19 cellular contexts compared by ENCODE assay signal in the genomic region with DNA sequence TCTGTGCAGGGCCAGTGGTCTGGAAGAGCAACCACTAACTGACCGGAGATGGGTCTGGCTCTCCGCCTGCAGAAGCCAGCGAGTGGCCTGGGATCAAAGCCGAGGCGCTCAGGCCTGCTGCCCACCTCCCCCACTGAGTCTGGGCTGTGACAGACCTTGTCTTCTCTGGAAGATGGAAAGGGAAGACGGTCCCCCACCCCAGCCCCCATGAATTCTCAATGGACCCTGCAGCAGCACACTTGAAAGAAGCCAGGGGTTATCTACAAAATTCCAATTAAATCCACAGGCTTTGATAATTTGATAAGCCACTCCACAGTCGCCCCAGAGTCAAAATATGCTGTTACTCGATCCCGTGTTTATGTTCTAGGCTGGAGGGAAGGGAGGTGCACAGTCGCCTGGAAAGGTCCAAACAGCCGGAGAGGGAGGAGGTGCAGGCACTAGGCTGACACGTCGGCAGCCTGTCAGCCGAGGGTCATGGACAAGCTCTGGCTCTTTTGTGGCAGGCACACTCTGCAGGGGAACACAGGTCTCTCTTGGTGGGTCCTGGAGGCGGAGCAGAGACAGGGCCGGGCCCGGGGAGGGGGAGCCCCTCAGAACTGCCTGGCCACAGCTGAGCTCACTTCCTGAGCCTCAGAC.
DNase-seq lines count a peak whose midpoint lies in the region; ATAC-seq and TF ChIP-seq lines count a peak whose summit lies in the region.
"Had no signal": no experiment of that assay in that cellular context is flagged by ENCODE, and none has a peak within 500 bp of the region (broad histone marks: within the 10 kb centered on the region; RNA-seq: fewer than 3 reads in every experiment).

No MANE protein-coding gene starts in this region.

- peak overlapping the region; percentile 16 for H2AFZ ChIP-seq in mesenchymal stem cell (ENCODE audit: low read depth, low read length)

- H3K27ac ChIP-seq in mesenchymal stem cell (ENCODE audit: low read length, poor library complexity, severe bottlenecking) (no peak overlapping the region), tibial nerve (peak overlapping the region; percentile 6 to 84 (median 48)), coronary artery (no peak overlapping the region)
- H3K27ac ChIP-seq: C4-2B, KMS-11, ovary, thyroid gland had no signal

- no peaks in the 10 kb centered on the region for H3K79me1 ChIP-seq in mesenchymal stem cell (replicated peaks; ENCODE audit: low read length, poor library complexity, severe bottlenecking)

- H3K27me3 ChIP-seq in mesenchymal stem cell (ENCODE audit: control insufficient read depth in 1 of 2, insufficient read depth in 1 of 2, low read length in 2 of 2) = peaks cover 0 to 9% of the 10 kb centered on the region in 2 experiments
- no peaks in the 10 kb centered on the region for H3K27me3 ChIP-seq in tibial nerve
- H3K27me3 ChIP-seq: ovary, thyroid gland had no signal

- peak overlapping the region in 1 of 2 experiments; percentile 55 for H3K4ac ChIP-seq in mesenchymal stem cell (ENCODE audit: low read depth in 1 of 2, low read length in 2 of 2)

- H2BK120ac ChIP-seq in mesenchymal stem cell (ENCODE audit: low read depth, low read length) = no peak overlapping the region

- H3K9me3 ChIP-seq in mesenchymal stem cell (ENCODE audit: control insufficient read depth, low read length) (no peaks in the 10 kb centered on the region), tibial nerve (no peaks in the 10 kb centered on the region)
- H3K9me3 ChIP-seq: HAP-1, ovary, thyroid gland had no signal

- DNase-seq in NCI-H2171 treated with DMSO at 0.1 percent for 48 hours (lab: John Stamatoyannopoulos, UW) = peak; percentile 35
- DNase-seq in NCI-H2171 (lab: John Stamatoyannopoulos, UW) = no peak
- peak; percentile 60 to 75 for DNase-seq in cerebellar nuclear complex (lab: John Stamatoyannopoulos, UW)
- peak; percentile 29 for DNase-seq in mesenchymal stem cell
- no peak for DNase-seq in tibial nerve (ENCODE audit: low spot score in 2 of 2)
- no peak for DNase-seq in activated CD4-positive, alpha-beta T cell treated with anti-CD3 and anti-CD28 coated beads for 1 hour
- DNase-seq in coronary artery (ENCODE audit: low spot score) = no peak
- DNase-seq: activated naive CD8-positive, alpha-beta T cell treated with anti-CD3 and anti-CD28 coated beads, Interleukin-2, amount 10 ng/mL, durations not matched to agents 7 days and 5 days; effector CD4-positive, alpha-beta T cell; left cardiac atrium; NCI-H1048; ovary; stimulated activated CD4-positive, alpha-beta T cell treated with anti-CD3 and anti-CD28 coated beads, Interleukin-4, amount 100 ng/mL, for 4 hours; stimulated activated CD8-positive, alpha-beta memory T cell treated with anti-CD3 and anti-CD28 coated beads, Interleukin-4, amount 100 ng/mL, for 48 hours; thyroid gland had no signal

- H3K9ac ChIP-seq in mesenchymal stem cell (ENCODE audit: low read length) = no peak overlapping the region
- H3K9ac ChIP-seq: KMS-11 had no signal

- no peak overlapping the region for H2BK15ac ChIP-seq in mesenchymal stem cell (ENCODE audit: low read depth, poor library complexity, severe bottlenecking)

- H3K4me3 ChIP-seq in mesenchymal stem cell (ENCODE audit: insufficient read depth in 1 of 2, low read depth in 1 of 2, low read length in 2 of 2) (no peak overlapping the region), tibial nerve (no peak overlapping the region), coronary artery (no peak overlapping the region)
- H3K4me3 ChIP-seq: HAP-1, ovary, thyroid gland had no signal

- WGBS in mesenchymal stem cell = 34% methylated on average over 17 of the region's 17 CpGs
- WGBS in tibial nerve, 2 donors = 61 to 62% methylated on average over 14 to 17 of the region's 17 CpGs

- H3K4me1 ChIP-seq in mesenchymal stem cell (ENCODE audit: control insufficient read depth, insufficient read depth, low read depth, low read length) = peaks cover 10% of the 10 kb centered on the region
- H3K4me1 ChIP-seq in tibial nerve = peaks cover 0 to 71% (median 23%) of the 10 kb centered on the region in 4 donors
- H3K4me1 ChIP-seq: HAP-1, thyroid gland had no signal

- TF ChIP-seq POLR2A in tibial nerve (IDR thresholded peaks at IDR 0.05) = no peak

- no peak overlapping the region for H3K4me2 ChIP-seq in mesenchymal stem cell (ENCODE audit: low read length, poor library complexity, severe bottlenecking)
- H3K4me2 ChIP-seq: KMS-11 had no signal

- peak overlapping the region; percentile 38 for H4K8ac ChIP-seq in mesenchymal stem cell (ENCODE audit: low read length)

- no peak overlapping the region for H3K14ac ChIP-seq in mesenchymal stem cell (ENCODE audit: low read length in 2 of 2)

- no peak overlapping the region for H2AK5ac ChIP-seq in mesenchymal stem cell (ENCODE audit: low read length, severe bottlenecking)

- TF ChIP-seq CTCF in tibial nerve (IDR thresholded peaks at IDR 0.05) (no peak), coronary artery (IDR thresholded peaks at IDR 0.05) (no peak)

- H2BK5ac ChIP-seq in mesenchymal stem cell (ENCODE audit: low read depth, low read length, poor library complexity, severe bottlenecking) = no peak overlapping the region

- no peak overlapping the region for H3K23ac ChIP-seq in mesenchymal stem cell (ENCODE audit: low read length in 2 of 2)

- H2BK12ac ChIP-seq in mesenchymal stem cell (ENCODE audit: low read length in 2 of 2) = peak overlapping the region in 1 of 2 experiments; percentile 37

- no peak for TF ChIP-seq EP300 in tibial nerve (IDR thresholded peaks at IDR 0.05)

- no peak for ATAC-seq in HG03565 (IDR thresholded peaks at IDR 0.05; ENCODE audit: unreplicated experiment)

- peaks cover 0 to 36% of the 10 kb centered on the region in 2 experiments for H3K36me3 ChIP-seq in mesenchymal stem cell (ENCODE audit: control insufficient read depth in 1 of 2, insufficient read depth in 2 of 2, low read depth in 1 of 2, low read length in 2 of 2)
- H3K36me3 ChIP-seq in tibial nerve = peaks cover 0 to 21% (median 0%) of the 10 kb centered on the region in 3 donors
- H3K36me3 ChIP-seq: HAP-1, ovary, thyroid gland had no signal

- H3K18ac ChIP-seq in mesenchymal stem cell (ENCODE audit: low read depth in 1 of 2, low read length in 2 of 2) = peak overlapping the region in 1 of 2 experiments; percentile 61

- no peak overlapping the region for H4K91ac ChIP-seq in mesenchymal stem cell (ENCODE audit: low read length)

Comparison
In these comparisons a context has a peak if more than half of its experiments do, and no peak if none do; other contexts are left out.
1. DNase-seq: peak in NCI-H2171 treated with DMSO at 0.1 percent for 48 hours (single experiment), cerebellar nuclear complex (2 of 2) and mesenchymal stem cell (single experiment); none in NCI-H2171 (single experiment), tibial nerve (0 of 2), activated CD4-positive, alpha-beta T cell treated with anti-CD3 and anti-CD28 coated beads for 1 hour (single experiment) and coronary artery (single experiment).
2. H3K27ac ChIP-seq: peak in tibial nerve (4 of 4); none in mesenchymal stem cell (single experiment) and coronary artery (0 of 2).